ENCODE assay signal across 13 cellular contexts in genomic region chr7:26348234-26348851, GRCh38. TPM values are rescaled to one million over a fixed set of nuclear protein-coding genes. Genes with fewer than 3 reads are reported as not detected.
DNase-seq lines count a peak whose midpoint lies in the region; ATAC-seq and TF ChIP-seq lines count a peak whose summit lies in the region.
"Had no signal": no experiment of that assay in that cellular context is flagged by ENCODE, and none has a peak within 500 bp of the region (broad histone marks: within the 10 kb centered on the region; RNA-seq: fewer than 3 reads in every experiment).

No MANE protein-coding gene starts in this region.

- H3K9me3 ChIP-seq in Karpas-422 (ENCODE audit: low read length) (no peaks in the 10 kb centered on the region), liver (ENCODE audit: control insufficient read depth in 4 of 4, low read length in 3 of 4) (no peaks in the 10 kb centered on the region)

- 27% methylated on average over 10 of the region's 10 CpGs for WGBS in liver

- peak overlapping the region; percentile 50 for H3K4me2 ChIP-seq in Karpas-422 (ENCODE audit: low read depth, low read length, poor library complexity, severe bottlenecking)
- H3K4me2 ChIP-seq: smooth muscle cell had no signal

- no peak overlapping the region for H3K4me3 ChIP-seq in Karpas-422 (ENCODE audit: low read length)
- no peak overlapping the region for H3K4me3 ChIP-seq in liver (ENCODE audit: low read depth in 1 of 3, low read length in 3 of 3)
- H3K4me3 ChIP-seq: smooth muscle cell had no signal

- H3K79me2 ChIP-seq in Karpas-422 (ENCODE audit: low read length) = no peaks in the 10 kb centered on the region

- H3K36me3 ChIP-seq in Karpas-422 (ENCODE audit: insufficient read depth, low read length) (no peaks in the 10 kb centered on the region), liver (ENCODE audit: control insufficient read depth in 4 of 4, insufficient read depth in 3 of 4, low read depth in 1 of 4, low read length in 3 of 4) (no peaks in the 10 kb centered on the region)

- H2AFZ ChIP-seq in Karpas-422 (ENCODE audit: low read length) = no peak overlapping the region

- ATAC-seq in GM18858 (IDR thresholded peaks at IDR 0.05; ENCODE audit: unreplicated experiment) = peak; percentile 74
- peak; percentile 74 for ATAC-seq in GM21825 (IDR thresholded peaks at IDR 0.05; ENCODE audit: unreplicated experiment)
- ATAC-seq: CD8-positive, alpha-beta T cell had no signal

- peak overlapping the region; percentile 32; the same call in 1 of the 2 replicates for H3K27ac ChIP-seq in Karpas-422 (ENCODE audit: low read length)
- H3K27ac ChIP-seq in liver (ENCODE audit: low read depth in 1 of 2, low read length in 2 of 2) = peak overlapping the region; percentile 94 to 96

- no peaks in the 10 kb centered on the region for H3K27me3 ChIP-seq in Karpas-422 (ENCODE audit: low read length)
- H3K27me3 ChIP-seq in liver (ENCODE audit: control insufficient read depth in 4 of 4, insufficient read depth in 4 of 4, low read length in 3 of 4) = no peaks in the 10 kb centered on the region

- no peak for TF ChIP-seq CTCF in liver (IDR thresholded peaks at IDR 0.05; ENCODE audit: low read depth, low read length, missing input control)

- DNase-seq in Karpas-422 = no peak
- DNase-seq in stimulated activated CD8-positive, alpha-beta memory T cell treated with anti-CD3 and anti-CD28 coated beads, Interleukin-4, amount 100 ng/mL, for 48 hours = no peak
- DNase-seq in NCI-H146 treated with DMSO at 0.1 percent for 48 hours (lab: John Stamatoyannopoulos, UW; ENCODE audit: unreplicated experiment) = no peak
- no peak for DNase-seq in HT-29 (ENCODE audit: low spot score)
- no peak for DNase-seq in NK-92 (lab: John Stamatoyannopoulos, UW; ENCODE audit: unreplicated experiment)
- DNase-seq: CD8-positive, alpha-beta T cell; glutamatergic neuron; OCI-M1; stimulated activated naive CD4-positive, alpha-beta T cell had no signal

- H4K20me1 ChIP-seq in Karpas-422 (ENCODE audit: insufficient read depth, low read depth, low read length) = no peaks in the 10 kb centered on the region

- TF ChIP-seq RAD21 in liver (IDR thresholded peaks at IDR 0.05) = peak; percentile 22 to 27

- no peaks in the 10 kb centered on the region for H3K9me2 ChIP-seq in Karpas-422 (replicated peaks; ENCODE audit: insufficient read depth, low read length)

- no peak overlapping the region for H3K9ac ChIP-seq in Karpas-422 (ENCODE audit: low read length)
- peak overlapping the region in 1 of 2 donors; percentile 52 for H3K9ac ChIP-seq in liver (ENCODE audit: low read depth in 1 of 2, low read length in 2 of 2)

- peaks cover 29% of the 10 kb centered on the region for H3K4me1 ChIP-seq in Karpas-422 (ENCODE audit: low read length)
- peaks cover 6 to 52% (median 25%) of the 10 kb centered on the region in 4 donors for H3K4me1 ChIP-seq in liver (ENCODE audit: control insufficient read depth in 4 of 4, insufficient read depth in 4 of 4, low read length in 3 of 4)

TF ChIP-seq in liver, 16 proteins besides CTCF, POLR2A, EP300 and RAD21:
- no peak for TF ChIP-seq ATF3 (IDR thresholded peaks at IDR 0.05)
- no peak for TF ChIP-seq NR2F2 (IDR thresholded peaks at IDR 0.05)
- TF ChIP-seq HNF4G (IDR thresholded peaks at IDR 0.05) = peak; percentile 59
- peak; percentile 70 to 81 for TF ChIP-seq RXRA (IDR thresholded peaks at IDR 0.05)
- peak; percentile 5 for TF ChIP-seq FOXA2 (IDR thresholded peaks at IDR 0.05)
- peak in 1 of 2 donors; percentile 72 for TF ChIP-seq EGR1 (IDR thresholded peaks at IDR 0.05; ENCODE audit: low read depth in 2 of 2)
- TF ChIP-seq HNF4A (conservative IDR thresholded peaks at IDR 0.05) = peak; percentile 83 to 86
- TF ChIP-seq JUND (IDR thresholded peaks at IDR 0.05) = peak; percentile 49 to 62
- TF ChIP-seq TAF1 (conservative IDR thresholded peaks at IDR 0.05) = peak; percentile 39
- peak; percentile 74 for TF ChIP-seq FOXA1 (IDR thresholded peaks at IDR 0.05)
- TF ChIP-seq MAX (IDR thresholded peaks at IDR 0.05) = peak; percentile 89
- peak; percentile 82 for TF ChIP-seq SP1 (IDR thresholded peaks at IDR 0.05)
- peak; percentile 70 for TF ChIP-seq YY1 (IDR thresholded peaks at IDR 0.05)
- TF ChIP-seq GABPA (IDR thresholded peaks at IDR 0.05 in 1 of 2, conservative IDR thresholded peaks at IDR 0.05 in 1 of 2) = no peak
- TF ChIP-seq ZBTB33 (IDR thresholded peaks at IDR 0.05) = peak; percentile 56
- peak; percentile 80 for TF ChIP-seq REST (IDR thresholded peaks at IDR 0.05)
TF ChIP-seq in liver: peak in this region for 13.

RNA-seq across cellular contexts. Expression of gene SNX10, which starts 56.7 kb away (rescaled TPM):
- total RNA-seq in Karpas-422 (2014; rRNA removed; shearing (Covaris generic); ENCODE audit: low replicate concordance) = 4.9 and 24.2 TPM in 2 replicates
- 10 to 100 TPM in 1 of 2 donors, 1 to 10 TPM in 1; 5.9 to 14.0 TPM for total RNA-seq in liver
- polyA plus RNA-seq in liver = 10 to 100 TPM; 11.5 to 15.9 TPM
- total RNA-seq in HT-29 (2014; rRNA removed; shearing (Covaris generic)) = 0.23 TPM in 1 of 2 replicates, not detected in the other
